In the genomic region with DNA sequence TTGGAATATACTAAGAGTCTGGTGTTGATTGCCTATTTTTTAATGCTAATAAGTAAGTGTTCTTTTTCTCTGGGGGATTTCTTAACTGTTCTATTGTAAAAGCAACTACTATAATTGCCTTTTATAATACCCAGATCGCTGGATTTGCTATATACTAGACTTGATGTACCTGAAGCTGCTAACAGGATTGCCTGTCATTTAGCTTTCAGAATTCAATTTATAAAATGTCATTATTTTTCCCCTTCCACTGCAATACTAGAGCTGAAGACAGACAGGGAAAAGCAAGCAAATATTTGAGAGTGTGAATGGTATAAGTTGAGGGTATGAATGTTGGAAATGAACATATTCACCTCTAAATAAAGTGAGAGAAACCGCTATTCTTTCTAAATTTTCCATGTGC, we compare ENCODE assay signal across 9 cellular contexts.
"Had no signal": no experiment of that assay in that cellular context is flagged by ENCODE, and none has a peak within 500 bp of the region (broad histone marks: within the 10 kb centered on the region; RNA-seq: fewer than 3 reads in every experiment).

No MANE protein-coding gene starts in this region.

- H3K36me3 ChIP-seq: HAP-1 had no signal

- H2AFZ ChIP-seq: GM23248, GM23338 had no signal

- ATAC-seq: GM23338, HCT116 had no signal

- H3K9ac ChIP-seq: GM23248 had no signal

- DNase-seq: GM23248, GOT3, H7, H9, HCEC 1CT, HFFc6 had no signal

- H3K4me2 ChIP-seq: GM23338 had no signal

- H3K4me3 ChIP-seq: GM23248, GM23338, HAP-1 had no signal

- H3K9me3 ChIP-seq: HAP-1 had no signal

- H3K27ac ChIP-seq: GM23248 had no signal
